In genomic region chr20:62208805-62209755, GRCh38 we compare ENCODE assay signal across 13 cellular contexts. TPM values are rescaled to one million over a fixed set of nuclear protein-coding genes. Genes with fewer than 3 reads are reported as not detected.
A peak's percentile ranks its signal among the peaks of the same experiment; 100 is the strongest.
DNase-seq lines count a peak whose midpoint lies in the region; ATAC-seq and TF ChIP-seq lines count a peak whose summit lies in the region.
"Had no signal": no experiment of that assay in that cellular context is flagged by ENCODE, and none has a peak within 500 bp of the region (broad histone marks: within the 10 kb centered on the region; RNA-seq: fewer than 3 reads in every experiment).

No MANE protein-coding gene starts in this region.

- H3K27me3 ChIP-seq in NT2/D1 (ENCODE audit: insufficient read depth, insufficient read length), result no peaks in the 10 kb centered on the region
- no peaks in the 10 kb centered on the region for H3K27me3 ChIP-seq in neuronal stem cell (ENCODE audit: control insufficient read depth in 3 of 3, insufficient read depth in 3 of 3, low read depth in 1 of 3, low read length in 3 of 3)

- H2BK12ac ChIP-seq in neuronal stem cell (ENCODE audit: low read length), result no peak overlapping the region

- H2BK5ac ChIP-seq in neuronal stem cell (ENCODE audit: low read length), result peak overlapping the region; percentile 62

- peak overlapping the region; percentile 33 for H2AK5ac ChIP-seq in neuronal stem cell (ENCODE audit: low read depth, low read length)

- no peak for ATAC-seq in GM19397 (IDR thresholded peaks at IDR 0.05; ENCODE audit: unreplicated experiment)

- H3K9me3 ChIP-seq in NT2/D1 (ENCODE audit: insufficient read depth, low read length) (no peaks in the 10 kb centered on the region), neuronal stem cell (replicated peaks in 1 of 2; ENCODE audit: control insufficient read depth in 2 of 2, insufficient read depth in 1 of 2, low read depth in 1 of 2, low read length in 2 of 2) (no peaks in the 10 kb centered on the region)
- H3K9me3 ChIP-seq: suprapubic skin had no signal

- TF ChIP-seq CTCF in choroid plexus epithelial cell (conservative IDR thresholded peaks at IDR 0.05; ENCODE audit: low read depth, low read length), result peak; percentile 15

- no peaks in the 10 kb centered on the region for H3K4me1 Mint-ChIP-seq in activated naive CD8-positive, alpha-beta T cell treated with anti-CD3 and anti-CD28 coated beads for 36 hours
- H3K4me1 Mint-ChIP-seq: activated naive CD4-positive, alpha-beta T cell treated with anti-CD3 and anti-CD28 coated beads, Interleukin-2, amount 10 ng/mL, durations not matched to agents 7 days and 5 days had no signal

- peaks cover 1% of the 10 kb centered on the region for H3K79me1 ChIP-seq in neuronal stem cell (ENCODE audit: low read depth, low read length)

- no peak overlapping the region for H3K27ac Mint-ChIP-seq in activated naive CD8-positive, alpha-beta T cell treated with anti-CD3 and anti-CD28 coated beads for 36 hours
- H3K27ac Mint-ChIP-seq: activated naive CD4-positive, alpha-beta T cell treated with anti-CD3 and anti-CD28 coated beads, Interleukin-2, amount 10 ng/mL, durations not matched to agents 7 days and 5 days had no signal

- no peak overlapping the region for H2AFZ ChIP-seq in neuronal stem cell (ENCODE audit: low read length)

- DNase-seq in NCI-H2196 (lab: John Stamatoyannopoulos, UW; ENCODE audit: unreplicated experiment) (peak; percentile 27), NCI-H2196 treated with DMSO at 0.1 percent for 48 hours (lab: John Stamatoyannopoulos, UW; ENCODE audit: unreplicated experiment) (no peak), NT2/D1 (ENCODE audit: low read depth, low spot score) (no peak), choroid plexus epithelial cell (ENCODE audit: low read depth) (no peak), neuronal stem cell (ENCODE audit: low spot score) (no peak)
- no peak for DNase-seq in activated CD4-positive, alpha-beta T cell treated with anti-CD3 and anti-CD28 coated beads for 48 hours
- no peak for DNase-seq in activated naive CD8-positive, alpha-beta T cell treated with anti-CD3 and anti-CD28 coated beads for 36 hours
- DNase-seq: ACHN; activated naive CD4-positive, alpha-beta T cell treated with anti-CD3 and anti-CD28 coated beads, Interleukin-2, amount 10 ng/mL, durations not matched to agents 7 days and 5 days; cortex of kidney; mesenchymal stem cell had no signal

- H2BK120ac ChIP-seq in neuronal stem cell (ENCODE audit: low read depth, low read length), result no peak overlapping the region

- H3K27ac ChIP-seq in neuronal stem cell (replicated peaks; ENCODE audit: low read length), result no peak overlapping the region
- H3K27ac ChIP-seq: suprapubic skin had no signal

- H3K4me2 ChIP-seq in neuronal stem cell (ENCODE audit: insufficient read depth, low read length, poor library complexity, severe bottlenecking), result no peak overlapping the region

- no peaks in the 10 kb centered on the region for H3K9me3 Mint-ChIP-seq in activated naive CD8-positive, alpha-beta T cell treated with anti-CD3 and anti-CD28 coated beads for 36 hours
- H3K9me3 Mint-ChIP-seq: activated naive CD4-positive, alpha-beta T cell treated with anti-CD3 and anti-CD28 coated beads, Interleukin-2, amount 10 ng/mL, durations not matched to agents 7 days and 5 days had no signal

- H3K36me3 Mint-ChIP-seq in activated naive CD8-positive, alpha-beta T cell treated with anti-CD3 and anti-CD28 coated beads for 36 hours, result no peaks in the 10 kb centered on the region
- H3K36me3 Mint-ChIP-seq: activated naive CD4-positive, alpha-beta T cell treated with anti-CD3 and anti-CD28 coated beads, Interleukin-2, amount 10 ng/mL, durations not matched to agents 7 days and 5 days had no signal

- H3K23ac ChIP-seq in neuronal stem cell (ENCODE audit: low read depth, low read length, poor library complexity), result peak overlapping the region; percentile 67

- H3K4me3 ChIP-seq in NT2/D1 (ENCODE audit: insufficient read length, low read depth) (no peak overlapping the region), choroid plexus epithelial cell (ENCODE audit: low read depth, low read length) (no peak overlapping the region), neuronal stem cell (ENCODE audit: low read length in 2 of 2) (no peak overlapping the region)
- H3K4me3 ChIP-seq: suprapubic skin had no signal

- H3K36me3 ChIP-seq in NT2/D1 (ENCODE audit: insufficient read depth, insufficient read length, low read length) (peaks cover 16% of the 10 kb centered on the region), neuronal stem cell (replicated peaks in 1 of 2; ENCODE audit: control insufficient read depth in 2 of 2, insufficient read depth in 2 of 2, low read length in 2 of 2) (no peaks in the 10 kb centered on the region)
- H3K36me3 ChIP-seq: suprapubic skin had no signal

- H3K4me3 Mint-ChIP-seq in activated naive CD8-positive, alpha-beta T cell treated with anti-CD3 and anti-CD28 coated beads for 36 hours, result no peak overlapping the region
- H3K4me3 Mint-ChIP-seq: activated naive CD4-positive, alpha-beta T cell treated with anti-CD3 and anti-CD28 coated beads, Interleukin-2, amount 10 ng/mL, durations not matched to agents 7 days and 5 days had no signal

- H2BK15ac ChIP-seq in neuronal stem cell (ENCODE audit: low read length), result no peak overlapping the region

- no CpG with 5 or more reads among the region's 27 CpGs for WGBS in neuronal stem cell (ENCODE audit: extremely low coverage in 2 of 2, insufficient read length in 2 of 2, insufficient replicate concordance in 1 of 2), 2 donors

- H3K9ac ChIP-seq in NT2/D1 (ENCODE audit: insufficient read length, low read depth) (peak overlapping the region; percentile 12), neuronal stem cell (ENCODE audit: low read depth, low read length, poor library complexity) (peak overlapping the region; percentile 30)

- H3K27me3 Mint-ChIP-seq in activated naive CD8-positive, alpha-beta T cell treated with anti-CD3 and anti-CD28 coated beads for 36 hours, result peaks cover 6% of the 10 kb centered on the region

- H3K18ac ChIP-seq in neuronal stem cell (ENCODE audit: low read length), result no peak overlapping the region

- no peak overlapping the region for H3K4ac ChIP-seq in neuronal stem cell (ENCODE audit: low read length)

- H3K4me1 ChIP-seq in NT2/D1 (ENCODE audit: insufficient read depth, insufficient read length) (peaks cover 28% of the 10 kb centered on the region), neuronal stem cell (ENCODE audit: control insufficient read depth in 2 of 2, insufficient read depth in 1 of 2, low read depth in 1 of 2, low read length in 2 of 2) (peaks cover 8 to 15% of the 10 kb centered on the region in 2 donors)
- H3K4me1 ChIP-seq: suprapubic skin had no signal

- H4K91ac ChIP-seq in neuronal stem cell (ENCODE audit: low read depth, low read length, poor library complexity), result no peak overlapping the region

- peak overlapping the region; percentile 27 for H3K14ac ChIP-seq in neuronal stem cell (ENCODE audit: low read length)

- H4K8ac ChIP-seq in neuronal stem cell (ENCODE audit: low read depth, low read length), result no peak overlapping the region

RNA-seq across cellular contexts. Expression of gene HRH3, which starts 11.0 kb away (rescaled TPM):
- polyA plus RNA-seq in neuronal stem cell (2013, experiment 1 of 2), result 1.4 TPM
- polyA plus RNA-seq in neuronal stem cell (2013, experiment 2 of 2), result 1.4 TPM
- total RNA-seq in activated naive CD8-positive, alpha-beta T cell treated with anti-CD3 and anti-CD28 coated beads for 36 hours, result not detected
- total RNA-seq: suprapubic skin had no signal

RNA-seq across cellular contexts. Expression of gene MTG2, which starts 26.3 kb away (rescaled TPM):
- 24.2 TPM for polyA plus RNA-seq in neuronal stem cell (2013, experiment 1 of 2)
- polyA plus RNA-seq in neuronal stem cell (2013, experiment 2 of 2), result 25.1 TPM
- total RNA-seq in activated naive CD8-positive, alpha-beta T cell treated with anti-CD3 and anti-CD28 coated beads for 36 hours, result 10 to 100 TPM; 36.1 to 39.9 TPM

RNA-seq across cellular contexts. Expression of gene OSBPL2, which starts 29.2 kb away (rescaled TPM):
- polyA plus RNA-seq in neuronal stem cell (2013, experiment 1 of 2), result 23.2 TPM
- 23.6 TPM for polyA plus RNA-seq in neuronal stem cell (2013, experiment 2 of 2)
- total RNA-seq in activated naive CD8-positive, alpha-beta T cell treated with anti-CD3 and anti-CD28 coated beads for 36 hours, result 10 to 100 TPM; 19.2 to 20.4 TPM
